In the genomic region with DNA sequence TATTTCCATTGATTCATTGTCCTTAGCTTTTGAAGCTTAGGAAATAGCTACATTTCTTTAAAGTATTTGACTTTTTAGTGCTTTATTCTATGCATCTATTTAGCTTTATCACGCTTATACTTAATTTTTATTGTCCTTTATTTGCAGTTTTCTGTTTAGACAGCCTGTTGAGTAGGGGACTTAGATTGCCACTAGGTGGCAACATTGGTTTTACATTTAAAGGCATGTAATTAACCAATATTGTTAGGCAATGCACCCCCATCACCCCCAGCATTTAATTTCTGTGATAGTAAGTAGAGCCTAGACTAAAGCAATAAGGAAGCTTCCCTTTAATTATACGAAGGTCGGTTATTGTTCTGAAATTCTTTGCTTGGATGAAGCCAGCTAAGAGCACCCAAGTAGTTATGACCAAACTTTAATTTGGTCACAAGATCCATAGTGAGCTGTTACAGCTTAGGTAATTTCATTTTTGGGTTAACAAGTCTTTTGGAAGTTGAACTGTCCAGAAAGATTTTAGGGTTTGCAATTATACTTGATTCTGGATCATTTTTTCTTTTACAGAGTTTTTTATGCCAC, we compare ENCODE assay signal across 8 cellular contexts. TPM values are rescaled to one million over a fixed set of nuclear protein-coding genes. Genes with fewer than 3 reads are reported as not detected.
DNase-seq lines count a peak whose midpoint lies in the region; ATAC-seq and TF ChIP-seq lines count a peak whose summit lies in the region.

No MANE protein-coding gene starts in this region.

- H3K9me3 Mint-ChIP-seq in CD8-positive, alpha-beta T cell, result no peaks in the 10 kb centered on the region
- H3K9me3 Mint-ChIP-seq in HFFc6, result no peaks in the 10 kb centered on the region

- no peak overlapping the region for H3K4me3 ChIP-seq in CD8-positive, alpha-beta T cell (ENCODE audit: low read depth, low read length)
- H3K4me3 ChIP-seq in Peyer's patch, result no peak overlapping the region
- no peak overlapping the region for H3K4me3 ChIP-seq in esophagus muscularis mucosa
- H3K4me3 ChIP-seq in osteoblast (ENCODE audit: insufficient read depth, low read length), result no peak overlapping the region

- TF ChIP-seq POLR2A in Peyer's patch (IDR thresholded peaks at IDR 0.05), result no peak
- TF ChIP-seq POLR2A in esophagus muscularis mucosa (IDR thresholded peaks at IDR 0.05; ENCODE audit: low read depth), result no peak

- intact Hi-C loops in CD8-positive, alpha-beta T cell (cut with DNase I, micrococcal nuclease), result loop anchor here (1.0 to 5.0 kb wide), 3 partner anchors 171 to 507 kb away; no protein-coding TSS in a partner anchor
- intact Hi-C loops in esophagus muscularis mucosa (cut with DNase I), result loop anchor here (5.0 to 10.0 kb wide), 2 partner anchors 186 to 509 kb away; no protein-coding TSS in a partner anchor

- no peak overlapping the region for H3K4me3 Mint-ChIP-seq in CD8-positive, alpha-beta T cell
- no peak overlapping the region for H3K4me3 Mint-ChIP-seq in HFFc6

- no peak overlapping the region for H3K27ac Mint-ChIP-seq in CD8-positive, alpha-beta T cell
- H3K27ac Mint-ChIP-seq in HFFc6, result no peak overlapping the region

- no peak overlapping the region for H2AFZ ChIP-seq in osteoblast (ENCODE audit: low read length)

- POLR2A ChIA-PET in CD8-positive, alpha-beta T cell (lab: Charles Lee), result no interaction called here

- TF ChIP-seq CTCF in CD8-positive, alpha-beta T cell (IDR thresholded peaks at IDR 0.05), result peak; percentile 64
- TF ChIP-seq CTCF in HFFc6 (IDR thresholded peaks at IDR 0.05) (peak; percentile 87), Peyer's patch (IDR thresholded peaks at IDR 0.05) (peak in 5 of 6 experiments; percentile 43 to 66 (median 62)), esophagus muscularis mucosa (IDR thresholded peaks at IDR 0.05) (peak; percentile 40 to 67 (median 45)), osteoblast (IDR thresholded peaks at IDR 0.05; ENCODE audit: extremely low read depth, low read depth, low read length) (peak; percentile 74)

- H3K4me1 Mint-ChIP-seq in CD8-positive, alpha-beta T cell (ENCODE audit: low read depth), result no peaks in the 10 kb centered on the region
- H3K4me1 Mint-ChIP-seq in HFFc6 (ENCODE audit: low read depth), result no peaks in the 10 kb centered on the region

- H3K27ac ChIP-seq in CD8-positive, alpha-beta T cell (ENCODE audit: low read depth, low read length), result no peak overlapping the region
- H3K27ac ChIP-seq in Peyer's patch (no peak overlapping the region), esophagus muscularis mucosa (replicated peaks in 1 of 4) (no peak overlapping the region), osteoblast (ENCODE audit: low read depth, low read length) (no peak overlapping the region)

- H4K20me1 ChIP-seq in osteoblast (ENCODE audit: insufficient read depth, low read length), result no peaks in the 10 kb centered on the region

- H3K36me3 ChIP-seq in CD8-positive, alpha-beta T cell (ENCODE audit: insufficient read depth, low read length), result no peaks in the 10 kb centered on the region
- H3K36me3 ChIP-seq in Peyer's patch (no peaks in the 10 kb centered on the region), esophagus muscularis mucosa (peaks cover 0 to 4% (median 0%) of the 10 kb centered on the region in 4 donors), osteoblast (ENCODE audit: insufficient read depth, low read length) (no peaks in the 10 kb centered on the region)

- CTCF ChIA-PET in CD8-positive, alpha-beta T cell (lab: Charles Lee), result interaction anchor here (0.6 to 4.6 kb wide), 19 partner anchors 9 to 505 kb away, joined by 3 to 33 read pairs (median 3); no protein-coding TSS in a partner anchor

- no peaks in the 10 kb centered on the region for H3K27me3 Mint-ChIP-seq in CD8-positive, alpha-beta T cell (ENCODE audit: low read depth)
- no peaks in the 10 kb centered on the region for H3K27me3 Mint-ChIP-seq in HFFc6 (ENCODE audit: insufficient read depth)

- no peaks in the 10 kb centered on the region for H3K79me2 ChIP-seq in osteoblast (ENCODE audit: insufficient read depth, low read length)

- peak; percentile 36 for ATAC-seq in CD8-positive, alpha-beta T cell
- no peak for ATAC-seq in HG03139 (IDR thresholded peaks at IDR 0.05; ENCODE audit: unreplicated experiment)
- no peak for ATAC-seq in HG03159 (IDR thresholded peaks at IDR 0.05; ENCODE audit: unreplicated experiment)
- no peak for ATAC-seq in HG03175 (IDR thresholded peaks at IDR 0.05; ENCODE audit: unreplicated experiment)

- no peaks in the 10 kb centered on the region for H3K4me1 ChIP-seq in CD8-positive, alpha-beta T cell (ENCODE audit: insufficient read depth, low read length)
- no peaks in the 10 kb centered on the region for H3K4me1 ChIP-seq in Peyer's patch
- H3K4me1 ChIP-seq in esophagus muscularis mucosa, result no peaks in the 10 kb centered on the region
- no peaks in the 10 kb centered on the region for H3K4me1 ChIP-seq in osteoblast (ENCODE audit: insufficient read depth, low read length)

- peaks cover 21% of the 10 kb centered on the region for H3K36me3 Mint-ChIP-seq in CD8-positive, alpha-beta T cell
- H3K36me3 Mint-ChIP-seq in HFFc6 (ENCODE audit: low read depth), result no peaks in the 10 kb centered on the region

- WGBS in esophagus muscularis mucosa, result 65% methylated on average over 3 of the region's 3 CpGs

- H3K4me2 ChIP-seq in osteoblast (ENCODE audit: insufficient read depth, low read length), result no peak overlapping the region

- DNase-seq in CD8-positive, alpha-beta T cell, result no peak
- DNase-seq in HFFc6 (peak; percentile 49), Peyer's patch (no peak), esophagus muscularis mucosa (ENCODE audit: extremely low spot score) (no peak), osteoblast (ENCODE audit: insufficient read length, low spot score, missing footprints) (peak; percentile 68)

- no peak for TF ChIP-seq EP300 in esophagus muscularis mucosa (IDR thresholded peaks at IDR 0.05)

- H3K9me3 ChIP-seq in CD8-positive, alpha-beta T cell (ENCODE audit: low read length), result no peaks in the 10 kb centered on the region
- H3K9me3 ChIP-seq in Peyer's patch, result no peaks in the 10 kb centered on the region
- H3K9me3 ChIP-seq in esophagus muscularis mucosa, result no peaks in the 10 kb centered on the region
- H3K9me3 ChIP-seq in osteoblast (ENCODE audit: low read depth, low read length), result no peaks in the 10 kb centered on the region

- no peaks in the 10 kb centered on the region for H3K27me3 ChIP-seq in CD8-positive, alpha-beta T cell (ENCODE audit: insufficient read depth, low read length)
- no peaks in the 10 kb centered on the region for H3K27me3 ChIP-seq in Peyer's patch
- H3K27me3 ChIP-seq in esophagus muscularis mucosa, result no peaks in the 10 kb centered on the region
- no peaks in the 10 kb centered on the region for H3K27me3 ChIP-seq in osteoblast (ENCODE audit: insufficient read depth, low read length)

RNA-seq across cellular contexts. Expression of a gene that starts 36.5 kb away (rescaled TPM):
- 1 to 10 TPM; 5.0 TPM for total RNA-seq in CD8-positive, alpha-beta T cell
- 1 to 10 TPM; 5.0 to 7.5 (median 6.9) TPM for total RNA-seq in HFFc6 (2021; fragmentation: NEBNext Ultra II Directional; extraction: Animal tissue kit (Norgen Biotek cat#: 25700))
- 1 to 10 TPM; 3.3 to 5.4 (median 3.4) TPM for total RNA-seq in Peyer's patch
- 1 to 10 TPM; 5.2 to 8.8 (median 5.6) TPM for total RNA-seq in esophagus muscularis mucosa
- 14.7 and 18.8 TPM in 2 replicates for total RNA-seq in osteoblast

Comparison
In these comparisons a context has a peak if more than half of its experiments do, and no peak if none do; other contexts are left out.
1. DNase-seq: peak in HFFc6 (single experiment) and osteoblast (single experiment); none in CD8-positive, alpha-beta T cell (0 of 7), Peyer's patch (0 of 3) and esophagus muscularis mucosa (single experiment).
2. Peak in every context shown above with its lines, with median percentiles within 50 percentile points of each other: CTCF ChIP-seq.